Comparison of ENCODE assay signal across 8 cellular contexts in genomic region chr15:45637552-45638033, GRCh38. TPM values are rescaled to one million over a fixed set of nuclear protein-coding genes. Genes with fewer than 3 reads are reported as not detected.
DNase-seq lines count a peak whose midpoint lies in the region; ATAC-seq, FAIRE-seq and TF ChIP-seq lines count a peak whose summit lies in the region.

No MANE protein-coding gene starts in this region.

- no peak overlapping the region for H3K4me3 ChIP-seq in SJSA1
- peak overlapping the region; percentile 6 to 42 (median 39) for H3K4me3 ChIP-seq in keratinocyte (ENCODE audit: control insufficient read depth in 2 of 3, extremely low read depth in 1 of 3, insufficient read depth in 2 of 3, low read depth in 1 of 3, low read length in 3 of 3)

- peak overlapping the region; percentile 78 for H3K4me2 ChIP-seq in keratinocyte (ENCODE audit: control insufficient read depth, extremely low read depth, insufficient read depth, low read depth, low read length)

- peak; percentile 51 for DNase-seq in ACHN
- DNase-seq in SJSA1 (ENCODE audit: low read depth in 1 of 2, low spot score in 2 of 2) = peak in 1 of 2 experiments; percentile 56
- DNase-seq in amniotic stem cell (lab: John Stamatoyannopoulos, UW) = peak; percentile 64
- no peak for DNase-seq in keratinocyte (ENCODE audit: low read depth, low spot score)
- DNase-seq in stimulated activated CD4-positive, alpha-beta T cell treated with anti-CD3 and anti-CD28 coated beads, Interleukin-4, amount 100 ng/mL, for 24 hours = peak; percentile 70
- no peak for DNase-seq in T1000 (lab: John Stamatoyannopoulos, UW)

- no peaks in the 10 kb centered on the region for H4K20me1 ChIP-seq in keratinocyte (ENCODE audit: control insufficient read depth, extremely low read depth, insufficient read depth, low read length)

- peaks cover 41% of the 10 kb centered on the region for H3K4me1 ChIP-seq in SJSA1 (replicated peaks)
- peaks cover 65% of the 10 kb centered on the region for H3K4me1 ChIP-seq in keratinocyte (ENCODE audit: control insufficient read depth, extremely low read depth, insufficient read depth, low read length)

- H3K27ac ChIP-seq in SJSA1 (peak overlapping the region; percentile 70), keratinocyte (ENCODE audit: control insufficient read depth, insufficient read depth, low read length) (peak overlapping the region; percentile 95)

- FAIRE-seq in keratinocyte (lab: Jason Lieb, UNC) = no peak

- peak; percentile 43 for ATAC-seq in GM18861 (IDR thresholded peaks at IDR 0.05; ENCODE audit: unreplicated experiment)
- peak; percentile 58 for ATAC-seq in HG03097 (IDR thresholded peaks at IDR 0.05; ENCODE audit: low FRiP score, unreplicated experiment)

- H3K27me3 ChIP-seq in SJSA1 (replicated peaks) = no peaks in the 10 kb centered on the region
- H3K27me3 ChIP-seq in keratinocyte (ENCODE audit: control insufficient read depth, extremely low read depth, insufficient read depth, low read length) = no peaks in the 10 kb centered on the region

- in situ Hi-C loops in ACHN (cut with HindIII; ENCODE audit: low pct_ligation_motif_present, low pct_unique_long_range_greater_than_20kb, low sequenced_read_pairs) = no loop called here

- no peak for TF ChIP-seq CTCF in keratinocyte (optimal IDR thresholded peaks at IDR 0.05 in 1 of 3, IDR thresholded peaks at IDR 0.05 in 1 of 3, conservative IDR thresholded peaks at IDR 0.05 in 1 of 3; ENCODE audit: extremely low read depth in 1 of 3, insufficient read depth in 2 of 3, low read length in 3 of 3)

- peak overlapping the region; percentile 65 for H3K9ac ChIP-seq in keratinocyte (ENCODE audit: control insufficient read depth, extremely low read depth, insufficient read depth, low read length)

- no peaks in the 10 kb centered on the region for H3K36me3 ChIP-seq in SJSA1
- no peaks in the 10 kb centered on the region for H3K36me3 ChIP-seq in keratinocyte (ENCODE audit: control insufficient read depth in 2 of 2, extremely low read depth in 1 of 2, insufficient read depth in 2 of 2, low read length in 2 of 2)

- H3K79me2 ChIP-seq in keratinocyte (ENCODE audit: control insufficient read depth, insufficient read depth, low read length) = peaks cover 28% of the 10 kb centered on the region

- peak overlapping the region; percentile 64 for H2AFZ ChIP-seq in keratinocyte (ENCODE audit: control insufficient read depth, low read length)

- dilution Hi-C loops in keratinocyte (cut with MboI; ENCODE audit: extremely low pct_ligation_motif_present, low sequenced_read_pairs) = no loop called here

- H3K9me3 ChIP-seq in SJSA1 (replicated peaks) (no peaks in the 10 kb centered on the region), keratinocyte (ENCODE audit: control insufficient read depth, low read depth, low read length) (no peaks in the 10 kb centered on the region)

- no peaks in the 10 kb centered on the region for H3K9me1 ChIP-seq in keratinocyte (ENCODE audit: control insufficient read depth, extremely low read depth, insufficient read depth, low read length)

RNA-seq across cellular contexts. Expression of gene SQOR, which starts 2.8 kb away (rescaled TPM):
- total RNA-seq in SJSA1 (2014; rRNA removed; shearing (Covaris generic)) = 4.6 and 4.7 TPM in 2 replicates
- polyA plus RNA-seq in keratinocyte = 117 to 140 TPM (median 124 TPM) in 3 replicates
- 152 TPM for polyA plus RNA-seq in keratinocyte (2011; ENCODE audit: low read depth)
- 107 and 149 TPM in 2 replicates for polyA plus RNA-seq in keratinocyte (2011; cell fraction: cytosol; rRNA removed)
- polyA plus RNA-seq in keratinocyte (2011; cell fraction: nucleus; rRNA removed) = 92.0 and 98.4 TPM in 2 replicates
- polyA plus RNA-seq in keratinocyte (2012; ENCODE audit: low replicate concordance) = 72.9 and 89.8 TPM in 2 replicates
- polyA minus RNA-seq in keratinocyte = 57.3 to 116 TPM (median 95.8 TPM) in 3 replicates
- polyA minus RNA-seq in keratinocyte (2011; cell fraction: cytosol; rRNA and poly(A)+ RNA removed) = 92.5 TPM
- 47.6 and 69.2 TPM in 2 replicates for polyA minus RNA-seq in keratinocyte (2011; cell fraction: nucleus; rRNA and poly(A)+ RNA removed)

RNA-seq across cellular contexts. Expression of gene BLOC1S6, which starts 50.4 kb away (rescaled TPM):
- total RNA-seq in SJSA1 (2014; rRNA removed; shearing (Covaris generic)) = 83.1 and 92.2 TPM in 2 replicates
- polyA plus RNA-seq in keratinocyte = 9.4 to 15.5 TPM (median 10.9 TPM) in 3 replicates
- polyA plus RNA-seq in keratinocyte (2011; ENCODE audit: low read depth) = 34.1 TPM
- 12.8 and 15.1 TPM in 2 replicates for polyA plus RNA-seq in keratinocyte (2011; cell fraction: cytosol; rRNA removed)
- polyA plus RNA-seq in keratinocyte (2011; cell fraction: nucleus; rRNA removed) = 8.5 and 9.9 TPM in 2 replicates
- 23.4 and 23.9 TPM in 2 replicates for polyA plus RNA-seq in keratinocyte (2012; ENCODE audit: low replicate concordance)
- 4.8 to 11.2 TPM (median 10.6 TPM) in 3 replicates for polyA minus RNA-seq in keratinocyte
- 25.1 TPM for polyA minus RNA-seq in keratinocyte (2011; cell fraction: cytosol; rRNA and poly(A)+ RNA removed)
- 5.2 and 8.1 TPM in 2 replicates for polyA minus RNA-seq in keratinocyte (2011; cell fraction: nucleus; rRNA and poly(A)+ RNA removed)

Comparison
In these comparisons a context has a peak if more than half of its experiments do, and no peak if none do; other contexts are left out.
1. DNase-seq: peak in ACHN (single experiment), amniotic stem cell (single experiment) and stimulated activated CD4-positive, alpha-beta T cell treated with anti-CD3 and anti-CD28 coated beads, Interleukin-4, amount 100 ng/mL, for 24 hours (single experiment); none in keratinocyte (single experiment) and T1000 (single experiment).